Comparison of ENCODE assay signal across 17 cellular contexts in the genomic region with DNA sequence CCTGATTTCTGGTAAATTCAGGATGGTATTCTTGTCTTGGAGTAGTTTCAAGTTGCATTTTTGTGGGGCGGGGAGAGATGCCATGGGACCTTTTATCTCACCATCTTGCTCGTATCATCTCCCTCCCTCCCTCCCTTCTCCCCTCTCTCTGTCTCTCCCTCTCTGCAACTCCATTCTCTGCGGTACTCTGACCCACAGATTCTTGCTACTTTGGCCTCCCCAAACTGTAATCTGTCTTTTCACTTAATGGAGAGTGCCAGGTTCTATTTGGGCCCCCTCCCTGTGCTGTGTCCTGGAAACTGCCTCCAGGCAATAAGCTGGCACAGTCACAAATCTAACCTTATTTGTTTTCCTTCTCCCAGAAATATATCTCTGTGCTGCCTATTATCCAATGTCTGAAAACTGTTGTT.
DNase-seq lines count a peak whose midpoint lies in the region; ATAC-seq and TF ChIP-seq lines count a peak whose summit lies in the region.
"Had no signal": no experiment of that assay in that cellular context is flagged by ENCODE, and none has a peak within 500 bp of the region (broad histone marks: within the 10 kb centered on the region; RNA-seq: fewer than 3 reads in every experiment).

No MANE protein-coding gene starts in this region.

- intact Hi-C loops in breast epithelium (cut with DNase I; ENCODE audit: low total_unique reads) (no loop called here), Right ventricle myocardium inferior (cut with DNase I) (no loop called here)

- H3K4me3 Mint-ChIP-seq in chondrocyte (ENCODE audit: unreplicated experiment): no peak overlapping the region
- H3K4me3 Mint-ChIP-seq: CD4-positive, alpha-beta T cell had no signal

- peak overlapping the region; percentile 64 for H3K27ac Mint-ChIP-seq in chondrocyte (ENCODE audit: unreplicated experiment)
- H3K27ac Mint-ChIP-seq: CD4-positive, alpha-beta T cell had no signal

- H3K9me3 ChIP-seq in osteoblast (ENCODE audit: low read depth, low read length) (no peaks in the 10 kb centered on the region), breast epithelium (no peaks in the 10 kb centered on the region)

- H3K79me2 ChIP-seq in osteoblast (ENCODE audit: insufficient read depth, low read length): no peaks in the 10 kb centered on the region

- H3K4me3 ChIP-seq in osteoblast (ENCODE audit: insufficient read depth, low read length): no peak overlapping the region
- no peak overlapping the region for H3K4me3 ChIP-seq in breast epithelium
- H3K4me3 ChIP-seq: K562 had no signal

- TF ChIP-seq POLR2A in breast epithelium (IDR thresholded peaks at IDR 0.05): no peak

- H3K9me3 Mint-ChIP-seq in chondrocyte (ENCODE audit: low read depth): peaks cover 9% of the 10 kb centered on the region
- H3K9me3 Mint-ChIP-seq: CD4-positive, alpha-beta T cell had no signal

- H3K27ac ChIP-seq in osteoblast (ENCODE audit: low read depth, low read length) (no peak overlapping the region), breast epithelium (no peak overlapping the region)

- peaks cover 31% of the 10 kb centered on the region for H3K4me1 Mint-ChIP-seq in chondrocyte (ENCODE audit: low read depth)

- H2AFZ ChIP-seq in osteoblast (ENCODE audit: low read length): peak overlapping the region; percentile 59

- H3K36me3 Mint-ChIP-seq in chondrocyte (ENCODE audit: low read depth): peaks cover 6% of the 10 kb centered on the region

- H3K27me3 ChIP-seq in osteoblast (ENCODE audit: insufficient read depth, low read length) (no peaks in the 10 kb centered on the region), breast epithelium (no peaks in the 10 kb centered on the region)

- TF ChIP-seq CTCF in chondrocyte (IDR thresholded peaks at IDR 0.05): no peak
- TF ChIP-seq CTCF in osteoblast (IDR thresholded peaks at IDR 0.05; ENCODE audit: extremely low read depth, low read depth, low read length): no peak
- no peak for TF ChIP-seq CTCF in breast epithelium (IDR thresholded peaks at IDR 0.05)

- DNase-seq in EH (ENCODE audit: low read depth): peak; percentile 56
- peak; percentile 85 for DNase-seq in M059J (ENCODE audit: low read depth)
- no peak for DNase-seq in chondrocyte (ENCODE audit: low spot score)
- no peak for DNase-seq in osteoblast (ENCODE audit: insufficient read length, low spot score, missing footprints)
- no peak for DNase-seq in NCI-H146 treated with DMSO at 0.1 percent for 48 hours (lab: John Stamatoyannopoulos, UW; ENCODE audit: unreplicated experiment)
- no peak for DNase-seq in retina
- no peak for DNase-seq in breast epithelium (ENCODE audit: low spot score in 2 of 2)
- DNase-seq in Right ventricle myocardium inferior (ENCODE audit: missing footprints): no peak
- DNase-seq: CD4-positive, alpha-beta T cell; DMS153; H7; NCI-H1105 treated with DMSO at 0.1 percent for 48 hours; NCI-H1694 treated with DMSO at 0.1 percent for 48 hours; NCI-H510A treated with DMSO at 0.1 percent for 48 hours; RPMI8226; SIG-M5 had no signal

- H3K27me3 Mint-ChIP-seq in chondrocyte (ENCODE audit: low read depth): no peaks in the 10 kb centered on the region
- H3K27me3 Mint-ChIP-seq: CD4-positive, alpha-beta T cell had no signal

- H4K20me1 ChIP-seq in osteoblast (ENCODE audit: insufficient read depth, low read length): no peaks in the 10 kb centered on the region

- H3K36me3 ChIP-seq in osteoblast (ENCODE audit: insufficient read depth, low read length): no peaks in the 10 kb centered on the region
- H3K36me3 ChIP-seq in breast epithelium: no peaks in the 10 kb centered on the region

- H3K4me2 ChIP-seq in osteoblast (ENCODE audit: insufficient read depth, low read length): no peak overlapping the region

- no peak for ATAC-seq in Right ventricle myocardium inferior
- ATAC-seq: K562 had no signal

- H3K4me1 ChIP-seq in osteoblast (ENCODE audit: insufficient read depth, low read length): no peaks in the 10 kb centered on the region
- no peaks in the 10 kb centered on the region for H3K4me1 ChIP-seq in breast epithelium

Comparison
In these comparisons a context has a peak if more than half of its experiments do, and no peak if none do; other contexts are left out.
1. DNase-seq: peak in EH (single experiment) and M059J (single experiment); none in chondrocyte (single experiment), osteoblast (single experiment), NCI-H146 treated with DMSO at 0.1 percent for 48 hours (single experiment), retina (single experiment), breast epithelium (0 of 2) and Right ventricle myocardium inferior (single experiment).